In the genomic region with DNA sequence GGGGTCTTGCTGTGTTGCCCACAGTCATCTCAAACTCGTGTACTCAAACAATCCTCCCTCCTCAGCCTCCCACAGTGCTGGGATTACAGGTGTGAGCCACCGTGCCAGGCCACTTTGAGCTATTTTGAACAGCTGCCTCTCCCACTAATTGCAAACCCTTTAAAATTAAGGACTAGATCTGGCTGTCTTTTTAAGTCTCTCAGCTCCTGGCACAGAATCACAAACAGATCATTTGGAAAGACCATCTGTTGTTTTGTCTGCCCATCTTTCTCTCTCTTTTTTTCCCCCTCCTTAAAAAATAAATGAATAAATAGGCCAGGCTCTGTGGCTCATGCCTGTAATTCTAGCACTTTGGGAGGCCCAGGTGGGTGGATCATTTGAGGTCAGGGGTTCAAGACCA, we compare ENCODE assay signal across 1 cellular context.
TF ChIP-seq lines count a peak whose summit lies in the region.

No MANE protein-coding gene starts in this region.

TF ChIP-seq in H1, 55 proteins besides CTCF, POLR2A, EP300 and RAD21:
- no peak for TF ChIP-seq SUZ12 (IDR thresholded peaks at IDR 0.05; ENCODE audit: low read length)
- no peak for TF ChIP-seq GABPA (IDR thresholded peaks at IDR 0.05; ENCODE audit: borderline replicate concordance, insufficient read depth, low read length)
- no peak for TF ChIP-seq TBP (IDR thresholded peaks at IDR 0.05; ENCODE audit: low read depth, low read length)
- TF ChIP-seq TAF1 (IDR thresholded peaks at IDR 0.05; ENCODE audit: low read depth, low read length), result no peak
- TF ChIP-seq NANOG (IDR thresholded peaks at IDR 0.05; ENCODE audit: insufficient read depth, low read depth, low read length, poor library complexity, severe bottlenecking), result no peak
- TF ChIP-seq NRF1 (IDR thresholded peaks at IDR 0.05; ENCODE audit: low read depth, low read length), result no peak
- no peak for TF ChIP-seq FOSL1 (IDR thresholded peaks at IDR 0.05; ENCODE audit: insufficient read depth, low read depth, low read length)
- TF ChIP-seq RNF2 (IDR thresholded peaks at IDR 0.05; ENCODE audit: borderline replicate concordance, low read depth, low read length, missing control alignments, poor library complexity, severe bottlenecking), result no peak
- no peak for TF ChIP-seq SIN3A (conservative IDR thresholded peaks at IDR 0.05 in 1 of 2, IDR thresholded peaks at IDR 0.05 in 1 of 2; ENCODE audit: low read depth in 1 of 2, low read length in 2 of 2)
- no peak for TF ChIP-seq CTBP2 (IDR thresholded peaks at IDR 0.05; ENCODE audit: borderline replicate concordance, insufficient read depth, insufficient read length, low read length)
- TF ChIP-seq SIX5 (IDR thresholded peaks at IDR 0.05; ENCODE audit: low read depth, low read length), result no peak
- TF ChIP-seq GTF2F1 (IDR thresholded peaks at IDR 0.05; ENCODE audit: borderline replicate concordance, low read depth, low read length), result no peak
- no peak for TF ChIP-seq PHF8 (conservative IDR thresholded peaks at IDR 0.05; ENCODE audit: low read depth, low read length)
- no peak for TF ChIP-seq JUN (IDR thresholded peaks at IDR 0.05; ENCODE audit: low read depth, low read length)
- TF ChIP-seq, protein P1, sequence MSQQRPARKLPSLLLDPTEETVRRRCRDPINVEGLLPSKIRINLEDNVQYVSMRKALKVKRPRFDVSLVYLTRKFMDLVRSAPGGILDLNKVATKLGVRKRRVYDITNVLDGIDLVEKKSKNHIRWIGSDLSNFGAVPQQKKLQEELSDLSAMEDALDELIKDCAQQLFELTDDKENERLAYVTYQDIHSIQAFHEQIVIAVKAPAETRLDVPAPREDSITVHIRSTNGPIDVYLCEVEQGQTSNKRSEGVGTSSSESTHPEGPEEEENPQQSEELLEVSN (IDR thresholded peaks at IDR 0.05), result no peak
- TF ChIP-seq YY1 (IDR thresholded peaks at IDR 0.05; ENCODE audit: low read depth, low read length), result no peak
- no peak for TF ChIP-seq KDM4A (IDR thresholded peaks at IDR 0.05; ENCODE audit: low read depth, low read length, severe bottlenecking)
- no peak for TF ChIP-seq KDM1A (IDR thresholded peaks at IDR 0.05; ENCODE audit: borderline replicate concordance, low read length)
